1 cellular context compared by ENCODE assay signal in genomic region chr12:52951126-52951525, GRCh38.
TF ChIP-seq lines count a peak whose summit lies in the region.

No MANE protein-coding gene starts in this region.

TF ChIP-seq in HepG2, 621 proteins besides CTCF, POLR2A, EP300 and RAD21:
- TF ChIP-seq RBFOX2 (IDR thresholded peaks at IDR 0.05; ENCODE audit: low read depth, low read length) (peak; percentile 18; the same call in 1 of the 2 replicates), TCF12 (IDR thresholded peaks at IDR 0.05) (no peak), TCF12 (CRISPR knock-in tag; IDR thresholded peaks at IDR 0.05) (no peak)
